In the genomic region with DNA sequence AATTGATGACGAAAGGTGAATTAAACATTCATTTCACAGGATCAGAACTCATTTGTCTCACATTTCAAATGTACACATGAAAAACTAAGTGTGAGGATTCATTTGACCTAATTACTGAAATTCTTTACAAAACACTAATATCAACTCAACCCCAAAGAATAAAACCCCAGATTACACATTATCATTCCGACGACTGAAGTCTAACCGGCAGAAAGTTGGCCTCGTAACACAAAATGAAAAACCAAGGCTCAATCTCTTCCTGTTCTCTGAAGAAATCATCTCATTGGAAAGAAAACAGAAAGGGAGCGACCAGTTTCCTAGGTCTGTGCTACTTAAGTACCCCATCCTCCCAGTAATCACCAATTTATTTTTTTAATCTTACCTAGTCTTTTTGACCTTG, we compare ENCODE assay signal across 8 cellular contexts. TPM values are rescaled to one million over a fixed set of nuclear protein-coding genes. Genes with fewer than 3 reads are reported as not detected.
DNase-seq lines count a peak whose midpoint lies in the region; ATAC-seq, FAIRE-seq and TF ChIP-seq lines count a peak whose summit lies in the region.

No MANE protein-coding gene starts in this region.

- peak overlapping the region; percentile 78 for H3K4me3 ChIP-seq in A549
- H3K4me3 ChIP-seq in H7 (ENCODE audit: insufficient read depth, low read depth, low read length): peak overlapping the region; percentile 99
- H3K4me3 ChIP-seq in iPS-18c (ENCODE audit: insufficient read depth, low read depth, low read length): peak overlapping the region; percentile 98
- peak overlapping the region in 1 of 2 donors; percentile 85 for H3K4me3 ChIP-seq in prostate gland
- H3K4me3 ChIP-seq in heart right ventricle: peak overlapping the region in 1 of 10 donors; percentile 89

- 26% methylated on average over 6 of the region's 6 CpGs for WGBS in A549 (ENCODE audit: missing lambda C conversion rate)
- 74% methylated on average over 6 of the region's 6 CpGs for WGBS in prostate gland
- 86 to 90% methylated on average over 6 of the region's 6 CpGs for WGBS in heart right ventricle, 2 donors

- CTCF ChIA-PET in A549 (lab: Yijun Ruan, JAX): interaction anchor here (0.5 to 1.1 kb wide), 4 partner anchors 21 to 925 kb away, joined by 3 to 5 read pairs (median 4); a partner anchor contains a TSS

- intact Hi-C loops in activated T-helper 1 cell treated with anti-CD3 and anti-CD28 coated beads, Interleukin-12 subunit alpha, Interleukin-12 subunit beta, Interleukin-2, Interleukin-4 antibody, amounts not matched to agents 30 ng/mL and 10 ng/mL and 1 ng/mL, durations not matched to agents 14 hours and 24 hours and 36 hours (cut with micrococcal nuclease): loop anchor here (5.0 kb wide), 1 partner anchor 105 kb away; a partner anchor contains a TSS
- intact Hi-C loops in prostate gland (cut with DNase I): no loop called here
- intact Hi-C loops in heart right ventricle (cut with DNase I): loop anchor here in 2 of 10 donors (5.0 kb wide), 1 partner anchor 40 kb away; no protein-coding TSS in a partner anchor

- H3K27me3 ChIP-seq in H7 (ENCODE audit: control insufficient read depth, insufficient read depth, low read length) (no peaks in the 10 kb centered on the region), prostate gland (replicated peaks; ENCODE audit: insufficient read depth) (no peaks in the 10 kb centered on the region), heart right ventricle (no peaks in the 10 kb centered on the region)

- no peak for DNase-seq in A549 (ENCODE audit: low read depth in 1 of 2, low spot score in 1 of 2)
- no peak for DNase-seq in H7
- no peak for DNase-seq in activated T-helper 1 cell treated with anti-CD3 and anti-CD28 coated beads, Interleukin-12 subunit alpha, Interleukin-12 subunit beta, Interleukin-2, Interleukin-4 antibody, amounts not matched to agents 30 ng/mL and 10 ng/mL and 1 ng/mL, durations not matched to agents 14 hours and 24 hours and 36 hours (ENCODE audit: low spot score)
- DNase-seq in prostate gland (ENCODE audit: low spot score): no peak
- DNase-seq in heart right ventricle: no peak
- no peak for DNase-seq in EL

- POLR2A ChIA-PET in A549 (lab: Yijun Ruan, JAX): interaction anchor here (0.9 kb wide), 1 partner anchor 30 kb away, joined by 3 read pairs; a partner anchor contains a TSS

- H3K4me1 Mint-ChIP-seq in activated T-helper 1 cell treated with anti-CD3 and anti-CD28 coated beads, Interleukin-12 subunit alpha, Interleukin-12 subunit beta, Interleukin-2, Interleukin-4 antibody, amounts not matched to agents 30 ng/mL and 10 ng/mL and 1 ng/mL, durations not matched to agents 14 hours and 24 hours and 36 hours (ENCODE audit: low read depth): peaks cover 47% of the 10 kb centered on the region

- H3K9me3 Mint-ChIP-seq in activated T-helper 1 cell treated with anti-CD3 and anti-CD28 coated beads, Interleukin-12 subunit alpha, Interleukin-12 subunit beta, Interleukin-2, Interleukin-4 antibody, amounts not matched to agents 30 ng/mL and 10 ng/mL and 1 ng/mL, durations not matched to agents 14 hours and 24 hours and 36 hours: no peaks in the 10 kb centered on the region

- no peak for TF ChIP-seq RAD21 in A549 (conservative IDR thresholded peaks at IDR 0.05 in 1 of 2, IDR thresholded peaks at IDR 0.05 in 1 of 2)

- TF ChIP-seq POLR2A in A549 (IDR thresholded peaks at IDR 0.05; ENCODE audit: low read length) (no peak), prostate gland (IDR thresholded peaks at IDR 0.05) (no peak)

- TF ChIP-seq CTCF in A549 (IDR thresholded peaks at IDR 0.05): no peak
- TF ChIP-seq CTCF in prostate gland (IDR thresholded peaks at IDR 0.05): no peak
- no peak for TF ChIP-seq CTCF in heart right ventricle (IDR thresholded peaks at IDR 0.05)

- FAIRE-seq in A549 (lab: Jason Lieb, UNC): no peak

- peak overlapping the region; percentile 93 for H3K27ac Mint-ChIP-seq in activated T-helper 1 cell treated with anti-CD3 and anti-CD28 coated beads, Interleukin-12 subunit alpha, Interleukin-12 subunit beta, Interleukin-2, Interleukin-4 antibody, amounts not matched to agents 30 ng/mL and 10 ng/mL and 1 ng/mL, durations not matched to agents 14 hours and 24 hours and 36 hours

- H3K4me1 ChIP-seq in A549: peaks cover 59% of the 10 kb centered on the region
- H3K4me1 ChIP-seq in prostate gland (replicated peaks): peaks cover 7% of the 10 kb centered on the region
- H3K4me1 ChIP-seq in heart right ventricle: peaks cover 0 to 39% (median 13%) of the 10 kb centered on the region in 9 donors

- peaks cover 24% of the 10 kb centered on the region for H3K36me3 Mint-ChIP-seq in activated T-helper 1 cell treated with anti-CD3 and anti-CD28 coated beads, Interleukin-12 subunit alpha, Interleukin-12 subunit beta, Interleukin-2, Interleukin-4 antibody, amounts not matched to agents 30 ng/mL and 10 ng/mL and 1 ng/mL, durations not matched to agents 14 hours and 24 hours and 36 hours (ENCODE audit: low read depth)

- H3K4me2 ChIP-seq in A549: peak overlapping the region; percentile 89

- no peaks in the 10 kb centered on the region for H3K9me3 ChIP-seq in A549
- H3K9me3 ChIP-seq in iPS-18c (ENCODE audit: control insufficient read depth, insufficient read depth, low read length): no peaks in the 10 kb centered on the region
- H3K9me3 ChIP-seq in prostate gland: no peaks in the 10 kb centered on the region
- no peaks in the 10 kb centered on the region for H3K9me3 ChIP-seq in heart right ventricle

- H3K27ac ChIP-seq in A549 (peak overlapping the region; percentile 85 to 95), prostate gland (no peak overlapping the region), heart right ventricle (no peak overlapping the region)

- H3K36me3 ChIP-seq in H7 (replicated peaks; ENCODE audit: control insufficient read depth, insufficient read depth, low read length): peaks cover 6% of the 10 kb centered on the region
- no peaks in the 10 kb centered on the region for H3K36me3 ChIP-seq in prostate gland
- peaks cover 0 to 12% (median 0%) of the 10 kb centered on the region in 9 donors for H3K36me3 ChIP-seq in heart right ventricle

- no peak for ATAC-seq in A549
- ATAC-seq in HG03469 (IDR thresholded peaks at IDR 0.05; ENCODE audit: unreplicated experiment): no peak
- no peak for ATAC-seq in heart right ventricle

- H3K27me3 Mint-ChIP-seq in activated T-helper 1 cell treated with anti-CD3 and anti-CD28 coated beads, Interleukin-12 subunit alpha, Interleukin-12 subunit beta, Interleukin-2, Interleukin-4 antibody, amounts not matched to agents 30 ng/mL and 10 ng/mL and 1 ng/mL, durations not matched to agents 14 hours and 24 hours and 36 hours (ENCODE audit: insufficient read depth): no peaks in the 10 kb centered on the region

- H3K4me3 Mint-ChIP-seq in activated T-helper 1 cell treated with anti-CD3 and anti-CD28 coated beads, Interleukin-12 subunit alpha, Interleukin-12 subunit beta, Interleukin-2, Interleukin-4 antibody, amounts not matched to agents 30 ng/mL and 10 ng/mL and 1 ng/mL, durations not matched to agents 14 hours and 24 hours and 36 hours: peak overlapping the region; percentile 97

- TF ChIP-seq EP300 in A549 (IDR thresholded peaks at IDR 0.05): no peak

RNA-seq across cellular contexts. Expression of a gene that starts 1.8 kb away (rescaled TPM):
- polyA plus RNA-seq in A549 (2011; rRNA removed) (141 and 196 TPM in 2 replicates), A549 (2017; fragmentation: RNase III; extraction: RNeasy Plus Mini Kit Qiagen cat#74134 plus additional on column Dnase treatment) (623 to 739 TPM (median 629 TPM) in 3 replicates), heart right ventricle (10 to 100 TPM; 32.6 to 61.6 TPM)
- polyA plus RNA-seq in A549 (2012; cell fraction: cytosol; rRNA removed): 483 and 502 TPM in 2 replicates
- polyA plus RNA-seq in A549 (2012; cell fraction: nucleus; rRNA removed): 360 and 387 TPM in 2 replicates
- polyA minus RNA-seq in A549 (2011; rRNA and poly(A)+ RNA removed): 49.1 and 91.6 TPM in 2 replicates
- 410 and 454 TPM in 2 replicates for total RNA-seq in H7 (2014; rRNA removed; shearing (Covaris generic))
- total RNA-seq in activated T-helper 1 cell treated with anti-CD3 and anti-CD28 coated beads, Interleukin-12 subunit alpha, Interleukin-12 subunit beta, Interleukin-2, Interleukin-4 antibody, amounts not matched to agents 30 ng/mL and 10 ng/mL and 1 ng/mL, durations not matched to agents 14 hours and 24 hours and 36 hours: 271 and 299 TPM in 2 replicates
- total RNA-seq in prostate gland (100 to 1,000 TPM in 1 of 2 donors, 10 to 100 TPM in 1; 97.9 to 132 TPM), heart right ventricle (10 to 100 TPM in 8 of 10 donors, 1 to 10 TPM in 2; 6.7 to 30.0 (median 12.6) TPM)

RNA-seq across cellular contexts. Expression of a gene that starts 21.0 kb away (rescaled TPM):
- polyA plus RNA-seq in A549 (2011; rRNA removed): 54.5 and 73.7 TPM in 2 replicates
- 174 and 199 TPM in 2 replicates for polyA plus RNA-seq in A549 (2012; cell fraction: cytosol; rRNA removed)
- 280 and 344 TPM in 2 replicates for polyA plus RNA-seq in A549 (2012; cell fraction: nucleus; rRNA removed)
- 83.8 to 92.2 TPM (median 91.4 TPM) in 3 replicates for polyA plus RNA-seq in A549 (2017; fragmentation: RNase III; extraction: RNeasy Plus Mini Kit Qiagen cat#74134 plus additional on column Dnase treatment)
- 31.1 and 36.1 TPM in 2 replicates for polyA minus RNA-seq in A549 (2011; rRNA and poly(A)+ RNA removed)
- 106 and 118 TPM in 2 replicates for total RNA-seq in H7 (2014; rRNA removed; shearing (Covaris generic))
- 80.0 and 80.1 TPM in 2 replicates for total RNA-seq in activated T-helper 1 cell treated with anti-CD3 and anti-CD28 coated beads, Interleukin-12 subunit alpha, Interleukin-12 subunit beta, Interleukin-2, Interleukin-4 antibody, amounts not matched to agents 30 ng/mL and 10 ng/mL and 1 ng/mL, durations not matched to agents 14 hours and 24 hours and 36 hours
- total RNA-seq in prostate gland: 100 to 1,000 TPM; 120 to 166 TPM
- 10 to 100 TPM; 17.1 to 33.3 (median 21.6) TPM for total RNA-seq in heart right ventricle
- polyA plus RNA-seq in heart right ventricle: 10 to 100 TPM; 50.0 to 71.7 TPM

RNA-seq across cellular contexts. Expression of a gene that starts 30.2 kb away (rescaled TPM):
- polyA plus RNA-seq in A549 (2011; rRNA removed) (400 and 545 TPM in 2 replicates), A549 (2017; fragmentation: RNase III; extraction: RNeasy Plus Mini Kit Qiagen cat#74134 plus additional on column Dnase treatment) (452 to 573 TPM (median 525 TPM) in 3 replicates), heart right ventricle (10 to 100 TPM; 47.9 to 57.1 TPM)
- polyA plus RNA-seq in A549 (2012; cell fraction: cytosol; rRNA removed): 90.1 and 91.1 TPM in 2 replicates
- polyA plus RNA-seq in A549 (2012; cell fraction: nucleus; rRNA removed): 21.1 and 34.7 TPM in 2 replicates
- 119 and 127 TPM in 2 replicates for polyA minus RNA-seq in A549 (2011; rRNA and poly(A)+ RNA removed)
- 321 and 329 TPM in 2 replicates for total RNA-seq in H7 (2014; rRNA removed; shearing (Covaris generic))
- total RNA-seq in activated T-helper 1 cell treated with anti-CD3 and anti-CD28 coated beads, Interleukin-12 subunit alpha, Interleukin-12 subunit beta, Interleukin-2, Interleukin-4 antibody, amounts not matched to agents 30 ng/mL and 10 ng/mL and 1 ng/mL, durations not matched to agents 14 hours and 24 hours and 36 hours: 649 and 656 TPM in 2 replicates
- total RNA-seq in prostate gland (10 to 100 TPM; 79.7 to 97.2 TPM), heart right ventricle (100 to 1,000 TPM; 187 to 258 (median 218) TPM)

RNA-seq across cellular contexts. Expression of a gene that starts 42.8 kb away (rescaled TPM):
- polyA plus RNA-seq in A549 (2011; rRNA removed): 8.5 and 9.5 TPM in 2 replicates
- 11.0 and 13.2 TPM in 2 replicates for polyA plus RNA-seq in A549 (2012; cell fraction: cytosol; rRNA removed)
- 16.6 and 18.3 TPM in 2 replicates for polyA plus RNA-seq in A549 (2012; cell fraction: nucleus; rRNA removed)
- polyA plus RNA-seq in A549 (2017; fragmentation: RNase III; extraction: RNeasy Plus Mini Kit Qiagen cat#74134 plus additional on column Dnase treatment): 11.3 to 13.1 TPM (median 12.6 TPM) in 3 replicates
- polyA minus RNA-seq in A549 (2011; rRNA and poly(A)+ RNA removed): 14.3 and 15.2 TPM in 2 replicates
- 6.2 and 9.5 TPM in 2 replicates for total RNA-seq in H7 (2014; rRNA removed; shearing (Covaris generic))
- 11.6 and 13.0 TPM in 2 replicates for total RNA-seq in activated T-helper 1 cell treated with anti-CD3 and anti-CD28 coated beads, Interleukin-12 subunit alpha, Interleukin-12 subunit beta, Interleukin-2, Interleukin-4 antibody, amounts not matched to agents 30 ng/mL and 10 ng/mL and 1 ng/mL, durations not matched to agents 14 hours and 24 hours and 36 hours
- 10 to 100 TPM; 13.6 to 15.1 TPM for total RNA-seq in prostate gland
- 1 to 10 TPM; 4.7 to 7.9 (median 5.2) TPM for total RNA-seq in heart right ventricle
- 1 to 10 TPM; 3.1 to 7.2 TPM for polyA plus RNA-seq in heart right ventricle

RNA-seq across cellular contexts. Expression of a gene that starts 53.0 kb away (rescaled TPM):
- 110 and 124 TPM in 2 replicates for polyA plus RNA-seq in A549 (2011; rRNA removed)
- 203 and 209 TPM in 2 replicates for polyA plus RNA-seq in A549 (2012; cell fraction: cytosol; rRNA removed)
- polyA plus RNA-seq in A549 (2012; cell fraction: nucleus; rRNA removed): 485 and 663 TPM in 2 replicates
- 83.4 to 87.1 TPM (median 84.1 TPM) in 3 replicates for polyA plus RNA-seq in A549 (2017; fragmentation: RNase III; extraction: RNeasy Plus Mini Kit Qiagen cat#74134 plus additional on column Dnase treatment)
- 109 and 125 TPM in 2 replicates for polyA minus RNA-seq in A549 (2011; rRNA and poly(A)+ RNA removed)
- 61.7 and 62.8 TPM in 2 replicates for total RNA-seq in H7 (2014; rRNA removed; shearing (Covaris generic))
- 122 and 129 TPM in 2 replicates for total RNA-seq in activated T-helper 1 cell treated with anti-CD3 and anti-CD28 coated beads, Interleukin-12 subunit alpha, Interleukin-12 subunit beta, Interleukin-2, Interleukin-4 antibody, amounts not matched to agents 30 ng/mL and 10 ng/mL and 1 ng/mL, durations not matched to agents 14 hours and 24 hours and 36 hours
- 10 to 100 TPM; 41.0 to 46.7 TPM for total RNA-seq in prostate gland
- total RNA-seq in heart right ventricle: 10 to 100 TPM; 16.2 to 28.4 (median 20.4) TPM
- polyA plus RNA-seq in heart right ventricle: 10 to 100 TPM; 31.3 to 39.0 TPM

Comparison
In these comparisons a context has a peak if more than half of its experiments do, and no peak if none do; other contexts are left out.
1. H3K27ac ChIP-seq: peak in A549 (2 of 2); none in prostate gland (0 of 2) and heart right ventricle (0 of 10).